ENCODE assay signal across 17 cellular contexts in genomic region chr22:46594947-46595298, GRCh38. TPM values are rescaled to one million over a fixed set of nuclear protein-coding genes. Genes with fewer than 3 reads are reported as not detected.
DNase-seq lines count a peak whose midpoint lies in the region; ATAC-seq, FAIRE-seq and TF ChIP-seq lines count a peak whose summit lies in the region.
"Had no signal": no experiment of that assay in that cellular context is flagged by ENCODE, and none has a peak within 500 bp of the region (broad histone marks: within the 10 kb centered on the region; RNA-seq: fewer than 3 reads in every experiment).

No MANE protein-coding gene starts in this region.

- no peak overlapping the region for H2BK20ac ChIP-seq in H1 (ENCODE audit: low read length)

- no peak overlapping the region for H3K4me2 ChIP-seq in H1 (ENCODE audit: insufficient read depth in 1 of 2, low read depth in 2 of 2, low read length in 2 of 2)
- H3K4me2 ChIP-seq: A549, KMS-11 had no signal

- H3K27ac ChIP-seq in right cardiac atrium (ENCODE audit: low read length) (peak overlapping the region; percentile 9), H1 (ENCODE audit: low read depth, low read length) (no peak overlapping the region), spleen (no peak overlapping the region)
- H3K27ac ChIP-seq: A549, KMS-11 had no signal

- TF ChIP-seq CTCF in H1 (IDR thresholded peaks at IDR 0.05; ENCODE audit: control extremely low read depth in 1 of 3, insufficient read depth in 1 of 3, low read depth in 1 of 3, low read length in 3 of 3) (no peak), spleen (IDR thresholded peaks at IDR 0.05 in 8 of 11, conservative IDR thresholded peaks at IDR 0.05 in 3 of 11) (no peak), GM10248 (IDR thresholded peaks at IDR 0.05; ENCODE audit: control extremely low read depth, extremely low read depth, low read depth, missing control alignments) (no peak)

- H3K36me3 ChIP-seq in H1 (ENCODE audit: control insufficient read depth in 2 of 4, insufficient read depth in 4 of 4, low read length in 3 of 4) = no peaks in the 10 kb centered on the region
- H3K36me3 ChIP-seq in spleen = no peaks in the 10 kb centered on the region

- TF ChIP-seq EP300 in H1 (IDR thresholded peaks at IDR 0.05; ENCODE audit: borderline replicate concordance in 1 of 2, low read depth in 2 of 2, low read length in 2 of 2) = no peak

- POLR2A ChIA-PET in H1 (lab: Charles Lee; ENCODE audit: partially characterized antibody) (interaction anchor here (0.6 kb wide), 1 partner anchor 27 kb away, joined by 3 read pairs; no protein-coding TSS in a partner anchor), GM10248 (lab: Yijun Ruan, JAX) (no interaction called here)

- H4K91ac ChIP-seq in H1 (replicated peaks; ENCODE audit: insufficient read length, low read length) = no peak overlapping the region

- H2AK5ac ChIP-seq in H1 (ENCODE audit: low read depth, low read length) = no peak overlapping the region

- no peak overlapping the region for H3K9ac ChIP-seq in H1 (replicated peaks in 1 of 4; ENCODE audit: extremely low read depth in 1 of 4, low read depth in 3 of 4, low read length in 3 of 4)
- H3K9ac ChIP-seq: KMS-11 had no signal

- no peak overlapping the region for H3K14ac ChIP-seq in H1 (ENCODE audit: insufficient read length)

- no peaks in the 10 kb centered on the region for H3K79me2 ChIP-seq in H1 (ENCODE audit: control insufficient read depth in 1 of 2, insufficient read depth in 2 of 2, low read length in 2 of 2)

- H4K20me1 ChIP-seq in H1 (replicated peaks in 1 of 2; ENCODE audit: control insufficient read depth in 1 of 2, insufficient read depth in 2 of 2, low read length in 2 of 2) = peaks cover 0 to 3% of the 10 kb centered on the region in 2 experiments

- H3K27me3 ChIP-seq in right cardiac atrium (ENCODE audit: control insufficient read depth, insufficient read depth) = no peaks in the 10 kb centered on the region
- H3K27me3 ChIP-seq in H1 (replicated peaks in 1 of 4; ENCODE audit: control insufficient read depth in 3 of 4, extremely low read depth in 1 of 4, insufficient read depth in 3 of 4, low read length in 3 of 4) = no peaks in the 10 kb centered on the region
- no peaks in the 10 kb centered on the region for H3K27me3 ChIP-seq in spleen (replicated peaks in 1 of 7)

- H4K5ac ChIP-seq in H1 (ENCODE audit: insufficient read length, low read depth, low read length) = no peak overlapping the region

- intact Hi-C loops in right cardiac atrium (cut with DNase I) (no loop called here), Right ventricle myocardium superior (cut with DNase I) (no loop called here), spleen (cut with DNase I; ENCODE audit: low total_unique reads) (no loop called here)

- peaks cover 19% of the 10 kb centered on the region for H3K4me1 ChIP-seq in right cardiac atrium (ENCODE audit: control insufficient read depth, insufficient read depth, low read length)
- peaks cover 0 to 7% (median 3%) of the 10 kb centered on the region in 4 experiments; a peak in 3 of 7 replicates for H3K4me1 ChIP-seq in H1 (replicated peaks in 1 of 4; ENCODE audit: control insufficient read depth in 3 of 4, insufficient read depth in 4 of 4, low read length in 3 of 4)
- H3K4me1 ChIP-seq in spleen = peaks cover 7 to 88% (median 54%) of the 10 kb centered on the region in 6 donors
- H3K4me1 ChIP-seq: A549 had no signal

- no peak for ATAC-seq in right cardiac atrium
- ATAC-seq in Right ventricle myocardium superior (ENCODE audit: poor library complexity) = no peak
- ATAC-seq in GM19455 (IDR thresholded peaks at IDR 0.05; ENCODE audit: unreplicated experiment) = no peak
- ATAC-seq in HG02678 (IDR thresholded peaks at IDR 0.05; ENCODE audit: unreplicated experiment) = no peak
- ATAC-seq: A549 had no signal

- 91% methylated on average over 17 of the region's 17 CpGs for WGBS in right cardiac atrium
- WGBS in H1 (ENCODE audit: extremely low coverage in 1 of 2, insufficient coverage in 1 of 2, insufficient read length in 1 of 2, insufficient replicate concordance in 2 of 2, low coverage in 1 of 2, low lambda C conversion rate in 2 of 2, missing lambda C conversion rate in 1 of 2), 2 experiments = 89% methylated on average over 17 of the region's 17 CpGs; no CpG with 5 or more reads in 1 of the 2 experiments
- WGBS in spleen, 5 donors = 89 to 96% (median 94%) methylated on average over 12 to 17 of the region's 17 CpGs

- CTCF ChIA-PET in H1 (lab: Charles Lee; ENCODE audit: partially characterized antibody) (interaction anchor here (1.3 kb wide), 1 partner anchor 75 kb away, joined by 3 read pairs; no protein-coding TSS in a partner anchor), GM10248 (lab: Yijun Ruan, JAX) (no interaction called here)

- H2BK12ac ChIP-seq in H1 (ENCODE audit: low read depth, low read length) = no peak overlapping the region

- no peak overlapping the region for H2BK15ac ChIP-seq in H1 (ENCODE audit: low read length)

- H2BK120ac ChIP-seq in H1 (replicated peaks; ENCODE audit: low read depth, low read length) = no peak overlapping the region

- no peak overlapping the region for H2AFZ ChIP-seq in H1 (ENCODE audit: low read length)

- peak in 1 of 3 donors; percentile 65 for DNase-seq in right cardiac atrium
- DNase-seq in Right ventricle myocardium superior = no peak
- DNase-seq in H1 (ENCODE audit: low read depth in 1 of 2, low spot score in 2 of 2) = no peak
- peak; percentile 73 for DNase-seq in spleen
- no peak for DNase-seq in GM10248 (ENCODE audit: extremely low spot score)
- DNase-seq: C1 segment of cervical spinal cord, NCI-H1417 treated with DMSO at 0.1 percent for 48 hours, NCI-H187 treated with DMSO at 0.1 percent for 48 hours, NCI-H2227 treated with DMSO at 0.1 percent for 48 hours, NCI-H510A treated with DMSO at 0.1 percent for 48 hours, NCI-H82, OCI-M1 had no signal

- no peak for FAIRE-seq in H1 (lab: Jason Lieb, UNC)
- FAIRE-seq: A549, D721Med had no signal

- H3K9me3 ChIP-seq in right cardiac atrium (ENCODE audit: control insufficient read depth, low read length) (no peaks in the 10 kb centered on the region), H1 (ENCODE audit: insufficient read depth in 2 of 2, low read depth in 1 of 2, low read length in 1 of 2) (no peaks in the 10 kb centered on the region), spleen (no peaks in the 10 kb centered on the region)
- H3K9me3 ChIP-seq: A549 had no signal

- no peak overlapping the region for H2BK5ac ChIP-seq in H1 (ENCODE audit: low read depth, low read length)

- H3K79me1 ChIP-seq in H1 (ENCODE audit: low read depth, low read length) = peaks cover 2% of the 10 kb centered on the region; the same call in 1 of the 2 replicates

- no peak overlapping the region for H4K8ac ChIP-seq in H1 (ENCODE audit: extremely low read depth, insufficient read depth, low read length)

- TF ChIP-seq RAD21 in H1 (IDR thresholded peaks at IDR 0.05 in 1 of 2, conservative IDR thresholded peaks at IDR 0.05 in 1 of 2; ENCODE audit: low read depth in 2 of 2, low read length in 2 of 2) = no peak

- no peak overlapping the region for H3K4ac ChIP-seq in H1 (replicated peaks; ENCODE audit: insufficient read length, low read depth, low read length)

- H3K56ac ChIP-seq in H1 (replicated peaks; ENCODE audit: insufficient read length, low read depth, low read length) = no peak overlapping the region

- no peak overlapping the region for H3K23ac ChIP-seq in H1 (ENCODE audit: insufficient read length)

- H3K4me3 ChIP-seq in right cardiac atrium (ENCODE audit: low read length) (no peak overlapping the region), H1 (ENCODE audit: extremely low read depth in 1 of 4, insufficient read depth in 2 of 4, low read depth in 3 of 4, low read length in 4 of 4) (no peak overlapping the region), spleen (no peak overlapping the region)
- H3K4me3 ChIP-seq: A549 had no signal

- no peak overlapping the region for H3K18ac ChIP-seq in H1 (ENCODE audit: extremely low read depth, low read length)

- 0 out of 2 replicates have a peak, but pooled peaks cover 1% of the 10 kb centered on the region for H3K23me2 ChIP-seq in H1 (ENCODE audit: low read depth, low read length)

- TF ChIP-seq POLR2A in H1 (IDR thresholded peaks at IDR 0.05; ENCODE audit: control extremely low read depth in 1 of 2, low read depth in 2 of 2, low read length in 2 of 2) (no peak), spleen (IDR thresholded peaks at IDR 0.05) (no peak)

TF ChIP-seq in H1, 55 proteins besides CTCF, POLR2A, EP300 and RAD21 (continues in another document):
- no peak for TF ChIP-seq SAP30 (IDR thresholded peaks at IDR 0.05; ENCODE audit: insufficient read depth, insufficient replicate concordance, low read length)

RNA-seq across cellular contexts. Expression of gene GRAMD4, which starts 25.3 kb away (rescaled TPM):
- 100 to 1,000 TPM in 1 of 4 donors, 10 to 100 TPM in 3; 74.3 to 106 (median 88.5) TPM for total RNA-seq in right cardiac atrium
- 31.6 TPM for polyA plus RNA-seq in right cardiac atrium
- 80.7 TPM for total RNA-seq in Right ventricle myocardium superior
- total RNA-seq in H1 (2021; fragmentation: NEBNext Ultra II Directional; extraction: Animal tissue kit (Norgen Biotek cat#: 25700)) = 20.5 and 25.6 TPM in 2 replicates
- polyA plus RNA-seq in H1 (2011; rRNA removed) = 7.9 and 8.6 TPM in 2 replicates
- polyA plus RNA-seq in H1 (2011; cell fraction: cytosol; rRNA removed) = 9.2 TPM
- polyA plus RNA-seq in H1 (2011; cell fraction: nucleus; rRNA removed) = 18.3 TPM
- polyA plus RNA-seq in H1 (2012, experiment 1 of 2) = 14.3 to 23.8 TPM (median 16.0 TPM) in 4 replicates
- polyA plus RNA-seq in H1 (2012, experiment 2 of 2) = 5.4 TPM
- 10.3 TPM for polyA plus RNA-seq in H1 (2013, experiment 1 of 2)
- 9.8 TPM for polyA plus RNA-seq in H1 (2013, experiment 2 of 2)
- 12.8 and 15.9 TPM in 2 replicates for polyA minus RNA-seq in H1 (2011; rRNA and poly(A)+ RNA removed)
- 8.7 TPM for polyA minus RNA-seq in H1 (2011; cell fraction: cytosol; rRNA and poly(A)+ RNA removed)
- polyA minus RNA-seq in H1 (2011; cell fraction: nucleus; rRNA and poly(A)+ RNA removed) = 8.7 TPM
- 10 to 100 TPM; 20.8 to 46.1 (median 33.1) TPM for total RNA-seq in spleen
- 10 to 100 TPM; 16.0 to 26.3 (median 21.5) TPM for polyA plus RNA-seq in spleen

RNA-seq across cellular contexts. Expression of gene CELSR1, which starts 57.5 kb away (rescaled TPM):
- total RNA-seq in right cardiac atrium (1 to 10 TPM; 5.5 to 7.9 (median 6.5) TPM), Right ventricle myocardium superior (7.6 TPM), spleen (10 to 100 TPM in 2 of 7 donors, 1 to 10 TPM in 5; 4.3 to 12.7 (median 8.0) TPM)
- polyA plus RNA-seq in right cardiac atrium (5.6 TPM), H1 (2011; rRNA removed) (9.0 and 16.4 TPM in 2 replicates), spleen (10 to 100 TPM in 2 of 3 donors, 1 to 10 TPM in 1; 8.2 to 13.1 (median 11.4) TPM)
- 12.2 and 12.4 TPM in 2 replicates for total RNA-seq in H1 (2021; fragmentation: NEBNext Ultra II Directional; extraction: Animal tissue kit (Norgen Biotek cat#: 25700))
- polyA plus RNA-seq in H1 (2011; cell fraction: cytosol; rRNA removed) = 9.1 TPM
- polyA plus RNA-seq in H1 (2011; cell fraction: nucleus; rRNA removed) = 36.2 TPM
- polyA plus RNA-seq in H1 (2012, experiment 1 of 2) = 8.8 to 12.1 TPM (median 10.3 TPM) in 4 replicates
- 7.3 TPM for polyA plus RNA-seq in H1 (2012, experiment 2 of 2)
- polyA plus RNA-seq in H1 (2013, experiment 1 of 2) = 10.4 TPM
- 9.5 TPM for polyA plus RNA-seq in H1 (2013, experiment 2 of 2)
- polyA minus RNA-seq in H1 (2011; rRNA and poly(A)+ RNA removed) = 22.5 and 24.2 TPM in 2 replicates
- polyA minus RNA-seq in H1 (2011; cell fraction: cytosol; rRNA and poly(A)+ RNA removed) = 13.4 TPM
- 38.4 TPM for polyA minus RNA-seq in H1 (2011; cell fraction: nucleus; rRNA and poly(A)+ RNA removed)
